11 cellular contexts compared by ENCODE assay signal in genomic region chr7:70574970-70575799, GRCh38.
DNase-seq lines count a peak whose midpoint lies in the region; TF ChIP-seq lines count a peak whose summit lies in the region.
"Had no signal": no experiment of that assay in that cellular context is flagged by ENCODE, and none has a peak within 500 bp of the region (broad histone marks: within the 10 kb centered on the region; RNA-seq: fewer than 3 reads in every experiment).

No MANE protein-coding gene starts in this region.

- H3K36me3 Mint-ChIP-seq in nephron progenitor cell (ENCODE audit: low read depth), result peaks cover 20% of the 10 kb centered on the region
- H3K36me3 Mint-ChIP-seq: activated naive CD8-positive, alpha-beta T cell treated with anti-CD3 and anti-CD28 coated beads, Interleukin-2, amount 10 ng/mL, durations not matched to agents 7 days and 5 days; T-cell had no signal

- peak overlapping the region; percentile 63 for H3K4me3 Mint-ChIP-seq in nephron progenitor cell
- H3K4me3 Mint-ChIP-seq: activated naive CD8-positive, alpha-beta T cell treated with anti-CD3 and anti-CD28 coated beads, Interleukin-2, amount 10 ng/mL, durations not matched to agents 7 days and 5 days; T-cell had no signal

- peak overlapping the region; percentile 41 for H3K27ac Mint-ChIP-seq in nephron progenitor cell
- H3K27ac Mint-ChIP-seq: activated naive CD8-positive, alpha-beta T cell treated with anti-CD3 and anti-CD28 coated beads, Interleukin-2, amount 10 ng/mL, durations not matched to agents 7 days and 5 days; T-cell had no signal

- DNase-seq in ELR (ENCODE audit: low read depth), result peak; percentile 3
- DNase-seq in NCI-H2227 treated with DMSO at 0.1 percent for 48 hours (lab: John Stamatoyannopoulos, UW), result peak; percentile 32
- peak; percentile 77 for DNase-seq in cerebellar cortex (ENCODE audit: low spot score)
- DNase-seq in nephron progenitor cell, result no peak
- no peak for DNase-seq in CD1c-positive myeloid dendritic cell (ENCODE audit: extremely low spot score)
- DNase-seq in activated CD4-positive, alpha-beta T cell treated with anti-CD3 and anti-CD28 coated beads, Interleukin-2, amount 50 U/mL, for 1 hour, result no peak
- no peak for DNase-seq in NCI-H1048 (lab: John Stamatoyannopoulos, UW)
- no peak for DNase-seq in GM13977 (ENCODE audit: low spot score)
- DNase-seq: activated naive CD8-positive, alpha-beta T cell treated with anti-CD3 and anti-CD28 coated beads, Interleukin-2, amount 10 ng/mL, durations not matched to agents 7 days and 5 days; NCI-H748 treated with DMSO at 0.1 percent for 48 hours; T-cell had no signal

- H3K9me3 Mint-ChIP-seq in nephron progenitor cell, result peaks cover 4% of the 10 kb centered on the region
- H3K9me3 Mint-ChIP-seq: activated naive CD8-positive, alpha-beta T cell treated with anti-CD3 and anti-CD28 coated beads, Interleukin-2, amount 10 ng/mL, durations not matched to agents 7 days and 5 days had no signal

- in situ Hi-C loops in GM13977 (cut with MboI; ENCODE audit: low pct_unique_long_range_greater_than_20kb, low sequenced_read_pairs, unreplicated experiment), result no loop called here

- H3K27me3 Mint-ChIP-seq in nephron progenitor cell (ENCODE audit: low read depth, poor library complexity), result peaks cover 13% of the 10 kb centered on the region
- H3K27me3 Mint-ChIP-seq: T-cell had no signal

- peaks cover 74% of the 10 kb centered on the region for H3K4me1 Mint-ChIP-seq in nephron progenitor cell
- H3K4me1 Mint-ChIP-seq: T-cell had no signal

- TF ChIP-seq CTCF in nephron progenitor cell (IDR thresholded peaks at IDR 0.05) (no peak), GM13977 (IDR thresholded peaks at IDR 0.05; ENCODE audit: extremely low read depth, insufficient read depth, missing control alignments) (no peak)

Comparison
In these comparisons a context has a peak if more than half of its experiments do, and no peak if none do; other contexts are left out.
1. DNase-seq: peak in ELR (single experiment), NCI-H2227 treated with DMSO at 0.1 percent for 48 hours (single experiment) and cerebellar cortex (single experiment); none in nephron progenitor cell (single experiment), CD1c-positive myeloid dendritic cell (single experiment), activated CD4-positive, alpha-beta T cell treated with anti-CD3 and anti-CD28 coated beads, Interleukin-2, amount 50 U/mL, for 1 hour (single experiment), NCI-H1048 (single experiment) and GM13977 (single experiment).